9 cellular contexts compared by ENCODE assay signal in genomic region chr16:75218256-75219076, GRCh38. TPM values are rescaled to one million over a fixed set of nuclear protein-coding genes. Genes with fewer than 3 reads are reported as not detected.
DNase-seq lines count a peak whose midpoint lies in the region; ATAC-seq lines count a peak whose summit lies in the region.
"Had no signal": no experiment of that assay in that cellular context is flagged by ENCODE, and none has a peak within 500 bp of the region (broad histone marks: within the 10 kb centered on the region; RNA-seq: fewer than 3 reads in every experiment).

Gene CTRB1 (plus strand): TSS chr16:75218988. CDS start chr16:75219008, 20 bp downstream.

- DNase-seq in Ammon's horn (ENCODE audit: low spot score) (peak; percentile 65), caudate nucleus (lab: John Stamatoyannopoulos, UW) (peak in 42 of 61 donors; percentile 9 to 86 (median 48)), left colon (no peak), HK-2 (ENCODE audit: unreplicated experiment) (no peak), left cardiac atrium (no peak)
- DNase-seq in effector CD8-positive, alpha-beta T cell (lab: John Stamatoyannopoulos, UW) = no peak

- no peak within 1 kb of the TSS for H3K27ac ChIP-seq in caudate nucleus (ENCODE audit: low read depth, low read length)

- intact Hi-C loops in left colon (cut with DNase I, micrococcal nuclease) = no loop called here
- intact Hi-C loops in left cardiac atrium (cut with DNase I) = no loop called here

- ATAC-seq in GM18867 (IDR thresholded peaks at IDR 0.05; ENCODE audit: unreplicated experiment) (peak; percentile 78), HG03135 (IDR thresholded peaks at IDR 0.05; ENCODE audit: unreplicated experiment) (peak; percentile 42), left colon (no peak), left cardiac atrium (no peak)

RNA-seq across cellular contexts. Expression of gene CTRB1, which starts in this region (rescaled TPM):
- 1 to 10 TPM in 1 of 2 donors, not detected in 1; 2.4 TPM for total RNA-seq in left colon
- 1 to 10 TPM in 1 of 2 donors, under 1 TPM in 1; 0.39 to 1.4 TPM for total RNA-seq in left cardiac atrium
- total RNA-seq: M059J had no signal

Comparison
In these comparisons a context has a peak if more than half of its experiments do, and no peak if none do; other contexts are left out.
1. DNase-seq: peak in Ammon's horn (single experiment) and caudate nucleus (42 of 61); none in left colon (0 of 2), HK-2 (single experiment), left cardiac atrium (single experiment) and effector CD8-positive, alpha-beta T cell (single experiment).
2. ATAC-seq: peak in GM18867 (single experiment) and HG03135 (single experiment); none in left colon (single experiment) and left cardiac atrium (0 of 2).